In the genomic region with DNA sequence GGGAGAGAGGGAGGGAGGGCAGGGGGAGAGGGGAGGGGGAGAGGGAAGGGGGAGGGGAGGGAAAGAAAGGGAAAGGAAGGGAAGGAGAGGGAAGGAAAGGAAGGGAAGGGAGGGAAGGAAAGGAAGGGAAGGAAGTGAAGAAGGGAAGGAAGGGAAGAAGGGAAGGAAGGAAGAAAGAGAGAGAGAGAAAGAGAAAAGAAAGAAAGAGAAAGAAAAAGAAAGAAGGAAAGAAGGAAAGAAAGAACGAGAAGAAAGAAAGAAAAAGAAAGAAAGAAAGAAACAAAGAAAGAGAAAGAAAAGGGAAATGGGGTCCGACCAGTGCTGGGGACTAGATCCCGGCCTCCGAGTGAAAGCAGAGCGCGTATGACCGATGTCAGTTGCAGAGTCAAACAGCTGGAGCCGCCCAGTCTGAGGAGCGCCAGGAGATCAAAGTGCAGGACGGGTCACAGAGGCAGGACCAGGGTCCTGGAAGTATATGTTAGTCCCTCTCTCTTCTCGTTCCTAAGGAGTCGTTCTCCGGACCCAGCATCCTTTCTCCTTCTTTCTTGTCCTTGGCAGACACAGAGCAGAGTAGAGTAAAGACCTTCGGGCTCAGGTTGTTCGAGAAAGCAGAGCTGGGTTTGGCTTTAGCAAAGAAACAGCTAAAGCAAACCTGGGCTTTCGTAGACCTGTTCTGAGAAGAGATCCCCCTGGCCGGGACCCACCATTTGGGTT, we compare ENCODE assay signal across 8 cellular contexts.
DNase-seq lines count a peak whose midpoint lies in the region; ATAC-seq, FAIRE-seq and TF ChIP-seq lines count a peak whose summit lies in the region.

No MANE protein-coding gene starts in this region.

- DNase-seq in astrocyte of the cerebellum (ENCODE audit: low read depth) (no peak), mucosa of descending colon (no peak), NCI-H2107 (lab: John Stamatoyannopoulos, UW) (no peak), GM19239 (ENCODE audit: insufficient read length, low spot score) (no peak), RCC 7860 (ENCODE audit: low spot score) (no peak), Ammon's horn (ENCODE audit: low spot score) (no peak)

- no peaks in the 10 kb centered on the region for H3K4me1 ChIP-seq in mucosa of descending colon (ENCODE audit: low read depth)

- no peaks in the 10 kb centered on the region for H3K9me3 ChIP-seq in mucosa of descending colon

- H3K4me3 ChIP-seq in astrocyte of the cerebellum (ENCODE audit: low read depth, low read length), result peak overlapping the region; percentile 34
- no peak overlapping the region for H3K4me3 ChIP-seq in mucosa of descending colon

- no peak for FAIRE-seq in GM19239 (lab: Jason Lieb, UNC)
- no peak for FAIRE-seq in RCC 7860 (lab: Jason Lieb, UNC)

- ATAC-seq in GM18517 (IDR thresholded peaks at IDR 0.05; ENCODE audit: unreplicated experiment) (peak; percentile 16), HG03025 (IDR thresholded peaks at IDR 0.05; ENCODE audit: low FRiP score, unreplicated experiment) (peak; percentile 10), mucosa of descending colon (peak; percentile 24)

- intact Hi-C loops in mucosa of descending colon (cut with DNase I, micrococcal nuclease), result loop anchor here in 1 of 2 donors (10.0 kb wide), 1 partner anchor 376 kb away; no protein-coding TSS in a partner anchor

- no peaks in the 10 kb centered on the region for H3K36me3 ChIP-seq in mucosa of descending colon (ENCODE audit: low read depth)

- in situ Hi-C loops in astrocyte of the cerebellum (cut with HindIII; ENCODE audit: low sequenced_read_pairs), result no loop called here

- TF ChIP-seq CTCF in astrocyte of the cerebellum (IDR thresholded peaks at IDR 0.05; ENCODE audit: low read depth, low read length, missing control alignments) (no peak), mucosa of descending colon (IDR thresholded peaks at IDR 0.05) (no peak)
